10 cellular contexts compared by ENCODE assay signal in genomic region chr19:13262450-13262849, GRCh38.
DNase-seq lines count a peak whose midpoint lies in the region; ATAC-seq and TF ChIP-seq lines count a peak whose summit lies in the region.
"Had no signal": no experiment of that assay in that cellular context is flagged by ENCODE, and none has a peak within 500 bp of the region (broad histone marks: within the 10 kb centered on the region; RNA-seq: fewer than 3 reads in every experiment).

No MANE protein-coding gene starts in this region.

- DNase-seq in COR-L47 (lab: John Stamatoyannopoulos, UW) (peak; percentile 28), HCT116 (ENCODE audit: low read depth, low spot score) (no peak), RPMI7951 (ENCODE audit: low read depth) (peak; percentile 62), epithelial cell of proximal tubule (ENCODE audit: low read depth) (no peak), nephron progenitor cell (no peak)

- TF ChIP-seq POLR2A in HCT116 (IDR thresholded peaks at IDR 0.05; ENCODE audit: borderline replicate concordance, extremely low read depth, insufficient read depth, insufficient read length) = no peak

- CTCF ChIA-PET in HCT116 (lab: Charles Lee) = interaction anchor here (0.6 to 3.0 kb wide), 19 partner anchors 9 to 297 kb away, joined by 3 to 14 read pairs (median 4); partner anchors contain the start of gene NACC1

- TF ChIP-seq RAD21 in HCT116 (IDR thresholded peaks at IDR 0.05; ENCODE audit: low read depth) = peak; percentile 79

- ATAC-seq in HCT116 (peak; percentile 55), GM21786 (IDR thresholded peaks at IDR 0.05; ENCODE audit: unreplicated experiment) (no peak), HG03432 (IDR thresholded peaks at IDR 0.05; ENCODE audit: unreplicated experiment) (no peak), GM19467 (IDR thresholded peaks at IDR 0.05; ENCODE audit: unreplicated experiment) (no peak)

- peaks cover 24 to 35% of the 10 kb centered on the region in 2 experiments for H3K4me1 ChIP-seq in HCT116 (ENCODE audit: control insufficient read depth in 1 of 2, insufficient read depth in 2 of 2, low read length in 2 of 2)
- H3K4me1 ChIP-seq: SJCRH30 had no signal

- no peaks in the 10 kb centered on the region for H3K79me2 ChIP-seq in HCT116 (ENCODE audit: insufficient read depth, low read length)

- BruUV-seq in HCT116 (replicated peaks; lab: Mats Ljungman, UMichigan) = no TSS peak

- H3K4me3 ChIP-seq in HCT116 (replicated peaks in 1 of 2; ENCODE audit: low read depth in 1 of 2, low read length in 2 of 2) (no peak overlapping the region), epithelial cell of proximal tubule (ENCODE audit: low read depth, low read length) (no peak overlapping the region)
- H3K4me3 ChIP-seq: SJCRH30 had no signal

- H3K27ac ChIP-seq in HCT116 (ENCODE audit: low read depth, low read length) = no peak overlapping the region
- H3K27ac ChIP-seq: SJCRH30 had no signal

- H3K4me2 ChIP-seq in HCT116 (ENCODE audit: low read length) = peak overlapping the region; percentile 74

- no peaks in the 10 kb centered on the region for H3K36me3 Mint-ChIP-seq in nephron progenitor cell (ENCODE audit: low read depth)
- H3K36me3 Mint-ChIP-seq: natural killer cell treated with Interleukin-12 subunit alpha and Interleukin-12 subunit beta and Interleukin-15 and Interleukin-18, amount 100 ng/mL, for 72 hours had no signal

- intact Hi-C loops in HCT116 (cut with micrococcal nuclease) = loop anchor here (1.0 to 5.0 kb wide), 5 partner anchors 68 to 284 kb away; partner anchors contain the start of genes IER2, NACC1, STX10 and TRMT1

- no peak overlapping the region for H3K27ac Mint-ChIP-seq in nephron progenitor cell
- H3K27ac Mint-ChIP-seq: natural killer cell treated with Interleukin-12 subunit alpha and Interleukin-12 subunit beta and Interleukin-15 and Interleukin-18, amount 100 ng/mL, for 72 hours had no signal

- H4K20me1 ChIP-seq in HCT116 (ENCODE audit: insufficient read depth) = no peaks in the 10 kb centered on the region

- peak overlapping the region; percentile 70 for H2AFZ ChIP-seq in HCT116 (ENCODE audit: low read depth, low read length, poor library complexity, severe bottlenecking)

- H3K9ac ChIP-seq in HCT116 (ENCODE audit: low read length) = no peak overlapping the region

- RAD21 ChIA-PET in HCT116 (lab: Charles Lee; ENCODE audit: low non-redundant PET in 1 of 2, low total read pairs in 2 of 2, uncharacterized antibody in 2 of 2, unreplicated experiment in 2 of 2) = interaction anchor here in 1 of 2 experiments (1.2 kb wide), 1 partner anchor 108 kb away, joined by 3 read pairs; no protein-coding TSS in a partner anchor

- no peak overlapping the region for H3K4me3 Mint-ChIP-seq in nephron progenitor cell
- H3K4me3 Mint-ChIP-seq: natural killer cell treated with Interleukin-12 subunit alpha and Interleukin-12 subunit beta and Interleukin-15 and Interleukin-18, amount 100 ng/mL, for 72 hours had no signal

- no peaks in the 10 kb centered on the region for H3K4me1 Mint-ChIP-seq in nephron progenitor cell

- no peaks in the 10 kb centered on the region for H3K36me3 ChIP-seq in HCT116 (ENCODE audit: control insufficient read depth in 1 of 2, insufficient read depth in 2 of 2, low read length in 2 of 2)
- H3K36me3 ChIP-seq: SJCRH30 had no signal

- POLR2A ChIA-PET in HCT116 (lab: Charles Lee) = interaction anchor here (0.6 to 1.3 kb wide), 4 partner anchors 9 to 285 kb away, joined by 3 to 6 read pairs (median 4); no protein-coding TSS in a partner anchor

- no peaks in the 10 kb centered on the region for H3K9me2 ChIP-seq in HCT116 (ENCODE audit: insufficient read depth)

- H3K9me3 ChIP-seq in HCT116 (ENCODE audit: control insufficient read depth in 1 of 2, insufficient read depth in 1 of 2, low read depth in 1 of 2, low read length in 2 of 2) = peaks cover 0 to under 1% of the 10 kb centered on the region in 2 experiments; a peak in 1 of 4 replicates
- H3K9me3 ChIP-seq: SJCRH30 had no signal

- H3K9me3 Mint-ChIP-seq in nephron progenitor cell = peaks cover under 1% of the 10 kb centered on the region
- H3K9me3 Mint-ChIP-seq: natural killer cell treated with Interleukin-12 subunit alpha and Interleukin-12 subunit beta and Interleukin-15 and Interleukin-18, amount 100 ng/mL, for 72 hours had no signal

- H3K27me3 ChIP-seq in HCT116 (ENCODE audit: insufficient read depth, low read length) = no peaks in the 10 kb centered on the region

- peaks cover 48% of the 10 kb centered on the region for H3K27me3 Mint-ChIP-seq in nephron progenitor cell (ENCODE audit: low read depth, poor library complexity)

- TF ChIP-seq CTCF in HCT116 (IDR thresholded peaks at IDR 0.05 in 2 of 3, conservative IDR thresholded peaks at IDR 0.05 in 1 of 3; ENCODE audit: borderline replicate concordance in 1 of 3, insufficient read depth in 1 of 3, low read depth in 2 of 3, low read length in 2 of 3) (peak; percentile 27 to 76 (median 64); a peak in 5 of 6 replicates), epithelial cell of proximal tubule (conservative IDR thresholded peaks at IDR 0.05; ENCODE audit: low read depth, low read length) (peak; percentile 59), nephron progenitor cell (IDR thresholded peaks at IDR 0.05) (peak; percentile 28)

TF ChIP-seq in HCT116, 20 proteins besides CTCF, POLR2A, EP300 and RAD21:
- TF ChIP-seq TCF7L2 (IDR thresholded peaks at IDR 0.05; ENCODE audit: borderline replicate concordance, extremely low read depth, insufficient read depth, insufficient read length) = no peak
- TF ChIP-seq POLR2AphosphoS5 (IDR thresholded peaks at IDR 0.05; ENCODE audit: low read depth, low read length) = no peak
- no peak for TF ChIP-seq SRF (IDR thresholded peaks at IDR 0.05; ENCODE audit: low read depth)
- no peak for TF ChIP-seq EZH2phosphoT487 (IDR thresholded peaks at IDR 0.05; ENCODE audit: borderline replicate concordance)
- TF ChIP-seq MAX (IDR thresholded peaks at IDR 0.05) = no peak
- TF ChIP-seq REST (IDR thresholded peaks at IDR 0.05; ENCODE audit: low read depth) = no peak
- no peak for TF ChIP-seq ZFX (IDR thresholded peaks at IDR 0.05)
- no peak for TF ChIP-seq SIN3A (IDR thresholded peaks at IDR 0.05; ENCODE audit: low read depth)
- no peak for TF ChIP-seq JUND (IDR thresholded peaks at IDR 0.05)
- no peak for TF ChIP-seq ELF1 (IDR thresholded peaks at IDR 0.05; ENCODE audit: borderline replicate concordance, low read depth)

Comparison
In these comparisons a context has a peak if more than half of its experiments do, and no peak if none do; other contexts are left out.
1. DNase-seq: peak in COR-L47 (single experiment) and RPMI7951 (single experiment); none in HCT116 (single experiment), epithelial cell of proximal tubule (single experiment) and nephron progenitor cell (single experiment).
2. Peak in every context shown above with its lines, with median percentiles within 50 percentile points of each other: CTCF ChIP-seq.